ENCODE assay signal across 1 cellular context in the genomic region with DNA sequence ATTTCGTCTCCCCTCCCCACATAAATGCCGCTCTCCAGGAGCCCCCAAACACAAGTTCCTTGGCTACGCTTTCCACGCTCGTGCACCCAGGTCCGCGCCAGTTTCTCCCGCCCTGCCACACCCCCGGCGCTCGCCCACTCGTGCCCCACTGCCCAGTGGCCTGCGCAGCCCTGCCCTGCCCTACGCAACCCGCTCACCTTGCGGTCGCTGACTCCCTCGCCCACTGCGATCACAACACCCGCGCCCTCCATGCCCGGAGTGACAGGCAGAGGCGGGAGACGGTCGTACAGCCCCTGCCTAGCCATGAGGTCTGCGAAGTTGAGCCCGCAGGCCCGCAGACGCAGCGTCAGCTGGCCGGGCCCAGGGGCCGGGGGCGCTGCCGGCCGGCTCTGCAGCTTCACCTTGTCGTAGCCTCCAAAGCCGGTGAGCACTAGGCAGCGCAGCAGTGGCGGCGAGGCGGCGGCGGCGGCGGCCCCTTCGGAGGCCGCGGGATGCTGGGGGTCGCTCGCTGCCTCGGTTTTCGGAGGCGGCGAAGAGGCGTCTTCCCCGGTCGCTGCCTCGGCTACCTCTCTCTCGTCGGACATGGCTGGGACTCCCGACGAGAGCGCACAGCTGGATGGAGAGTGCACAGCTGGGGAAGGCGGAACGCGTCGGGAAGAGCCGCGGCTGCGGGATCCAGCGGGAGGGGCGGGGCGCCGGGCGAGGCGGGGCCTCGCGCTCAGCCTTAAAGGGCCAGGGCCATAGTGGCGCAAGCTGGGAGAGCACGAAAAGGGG.
TF ChIP-seq lines count a peak whose summit lies in the region.

Gene VAT1, minus strand, starts transcription at position 647 of the 774 bp plus-strand sequence. Its CDS starts 63 bp downstream, at position 584.

TF ChIP-seq in A549, 52 proteins besides CTCF, POLR2A, EP300 and RAD21 (continued from another document):
- TF ChIP-seq HMGXB4 (CRISPR knock-in tag; IDR thresholded peaks at IDR 0.05; ENCODE audit: borderline replicate concordance) (0 out of 2 replicates have a peak, but pooled peaks have one; percentile 19), ZSCAN20 (CRISPR knock-in tag; IDR thresholded peaks at IDR 0.05) (no peak), SREBF2 (IDR thresholded peaks at IDR 0.05) (no peak), EHF (CRISPR knock-in tag; IDR thresholded peaks at IDR 0.05) (no peak; the same call in 1 of the 2 replicates), BHLHE40 (IDR thresholded peaks at IDR 0.05; ENCODE audit: low read depth, low read length) (no peak), EHMT2 (IDR thresholded peaks at IDR 0.05; ENCODE audit: low read depth) (no peak), HEYL (CRISPR knock-in tag; IDR thresholded peaks at IDR 0.05) (no peak), NR3C1 (IDR thresholded peaks at IDR 0.05) (no peak), HOXB13 (CRISPR knock-in tag; IDR thresholded peaks at IDR 0.05; ENCODE audit: low read depth) (no peak), JUNB (IDR thresholded peaks at IDR 0.05) (no peak), KDM5A (IDR thresholded peaks at IDR 0.05) (no peak), NPAS2 (CRISPR knock-in tag; IDR thresholded peaks at IDR 0.05; ENCODE audit: borderline replicate concordance) (no peak), CHD4 (IDR thresholded peaks at IDR 0.05; ENCODE audit: borderline replicate concordance) (no peak), POLR2AphosphoS2 (conservative IDR thresholded peaks at IDR 0.05; ENCODE audit: low read length) (no peak), ZNF302 (CRISPR knock-in tag; IDR thresholded peaks at IDR 0.05) (no peak), SMC3 (IDR thresholded peaks at IDR 0.05) (no peak), HOXA7 (CRISPR knock-in tag; IDR thresholded peaks at IDR 0.05) (no peak), HDAC2 (IDR thresholded peaks at IDR 0.05) (0 out of 2 replicates have a peak, but pooled peaks have one; percentile 38), GATA3 (IDR thresholded peaks at IDR 0.05; ENCODE audit: borderline replicate concordance) (0 out of 2 replicates have a peak, but pooled peaks have one; percentile 5)
- TF ChIP-seq, protein P1, sequence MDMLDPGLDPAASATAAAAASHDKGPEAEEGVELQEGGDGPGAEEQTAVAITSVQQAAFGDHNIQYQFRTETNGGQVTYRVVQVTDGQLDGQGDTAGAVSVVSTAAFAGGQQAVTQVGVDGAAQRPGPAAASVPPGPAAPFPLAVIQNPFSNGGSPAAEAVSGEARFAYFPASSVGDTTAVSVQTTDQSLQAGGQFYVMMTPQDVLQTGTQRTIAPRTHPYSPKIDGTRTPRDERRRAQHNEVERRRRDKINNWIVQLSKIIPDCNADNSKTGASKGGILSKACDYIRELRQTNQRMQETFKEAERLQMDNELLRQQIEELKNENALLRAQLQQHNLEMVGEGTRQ (IDR thresholded peaks at IDR 0.05), result no peak
- TF ChIP-seq, protein P2, sequence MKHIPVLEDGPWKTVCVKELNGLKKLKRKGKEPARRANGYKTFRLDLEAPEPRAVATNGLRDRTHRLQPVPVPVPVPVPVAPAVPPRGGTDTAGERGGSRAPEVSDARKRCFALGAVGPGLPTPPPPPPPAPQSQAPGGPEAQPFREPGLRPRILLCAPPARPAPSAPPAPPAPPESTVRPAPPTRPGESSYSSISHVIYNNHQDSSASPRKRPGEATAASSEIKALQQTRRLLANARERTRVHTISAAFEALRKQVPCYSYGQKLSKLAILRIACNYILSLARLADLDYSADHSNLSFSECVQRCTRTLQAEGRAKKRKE (CRISPR knock-in tag; IDR thresholded peaks at IDR 0.05; ENCODE audit: low read depth), result no peak
- TF ChIP-seq, protein P3, sequence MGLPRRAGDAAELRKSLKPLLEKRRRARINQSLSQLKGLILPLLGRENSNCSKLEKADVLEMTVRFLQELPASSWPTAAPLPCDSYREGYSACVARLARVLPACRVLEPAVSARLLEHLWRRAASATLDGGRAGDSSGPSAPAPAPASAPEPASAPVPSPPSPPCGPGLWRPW (IDR thresholded peaks at IDR 0.05), result no peak
- TF ChIP-seq, protein P4, sequence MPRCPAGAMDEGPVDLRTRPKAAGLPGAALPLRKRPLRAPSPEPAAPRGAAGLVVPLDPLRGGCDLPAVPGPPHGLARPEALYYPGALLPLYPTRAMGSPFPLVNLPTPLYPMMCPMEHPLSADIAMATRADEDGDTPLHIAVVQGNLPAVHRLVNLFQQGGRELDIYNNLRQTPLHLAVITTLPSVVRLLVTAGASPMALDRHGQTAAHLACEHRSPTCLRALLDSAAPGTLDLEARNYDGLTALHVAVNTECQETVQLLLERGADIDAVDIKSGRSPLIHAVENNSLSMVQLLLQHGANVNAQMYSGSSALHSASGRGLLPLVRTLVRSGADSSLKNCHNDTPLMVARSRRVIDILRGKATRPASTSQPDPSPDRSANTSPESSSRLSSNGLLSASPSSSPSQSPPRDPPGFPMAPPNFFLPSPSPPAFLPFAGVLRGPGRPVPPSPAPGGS (IDR thresholded peaks at IDR 0.05), result no peak
